1 cellular context compared by ENCODE assay signal in genomic region chr5:42621662-42622061, GRCh38.
TF ChIP-seq lines count a peak whose summit lies in the region.

No MANE protein-coding gene starts in this region.

TF ChIP-seq in HepG2, 621 proteins besides CTCF, POLR2A, EP300 and RAD21 (continued from another document):
- no peak for TF ChIP-seq ZNF646 (CRISPR knock-in tag; IDR thresholded peaks at IDR 0.05)
